9 cellular contexts compared by ENCODE assay signal in the genomic region with DNA sequence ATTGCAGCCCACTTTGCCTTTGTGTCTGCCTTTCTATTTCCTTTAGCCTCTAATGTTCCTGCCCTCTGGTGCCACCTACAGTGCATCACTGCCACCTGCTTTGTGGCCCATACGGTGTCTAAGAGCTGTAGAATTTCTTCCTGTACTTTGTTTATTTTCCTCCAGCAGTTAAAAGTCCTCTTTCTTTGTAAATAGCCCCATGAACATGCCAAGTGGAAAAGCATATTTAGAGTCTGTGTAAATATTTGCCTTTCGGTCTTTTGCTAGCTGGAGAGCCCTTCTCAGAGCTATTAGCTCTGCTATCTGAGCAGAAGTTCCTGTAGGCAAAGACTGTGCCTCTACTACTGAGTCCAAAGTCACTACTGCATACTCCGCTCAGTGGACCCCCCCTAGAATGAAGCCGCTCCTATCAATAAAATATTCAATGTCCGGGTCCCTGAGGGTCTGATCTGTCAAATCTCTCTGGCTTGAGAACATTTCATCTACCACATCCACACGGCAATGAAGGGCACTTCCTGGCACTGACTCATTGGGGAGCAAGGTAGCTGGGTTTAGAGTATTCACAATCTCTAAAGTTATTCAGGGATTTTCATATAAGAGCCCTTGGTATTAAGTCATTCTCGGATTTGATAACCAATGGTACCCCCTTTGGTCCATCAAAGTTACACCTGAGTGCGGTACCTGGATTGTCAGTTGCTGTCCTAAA. TPM values are rescaled to one million over a fixed set of nuclear protein-coding genes. Genes with fewer than 3 reads are reported as not detected.
DNase-seq lines count a peak whose midpoint lies in the region; ATAC-seq, FAIRE-seq and TF ChIP-seq lines count a peak whose summit lies in the region.
"Had no signal": no experiment of that assay in that cellular context is flagged by ENCODE, and none has a peak within 500 bp of the region (broad histone marks: within the 10 kb centered on the region; RNA-seq: fewer than 3 reads in every experiment).

No MANE protein-coding gene starts in this region.

- no peaks in the 10 kb centered on the region for H3K9me1 ChIP-seq in IMR-90 (ENCODE audit: insufficient read depth, low read length)

- dilution Hi-C loops in IMR-90 (cut with HindIII; ENCODE audit: low sequenced_read_pairs, unreplicated experiment) = no loop called here

- H4K5ac ChIP-seq in IMR-90 (ENCODE audit: low read depth, low read length) = no peak overlapping the region

- H3K4me2 ChIP-seq in IMR-90 (ENCODE audit: low read depth, low read length) = no peak overlapping the region

- in situ Hi-C loops in IMR-90 (cut with MboI; ENCODE audit: low sequenced_read_pairs) = no loop called here

- H3K79me1 ChIP-seq in IMR-90 (ENCODE audit: low read depth in 1 of 2, low read length in 2 of 2) = no peaks in the 10 kb centered on the region

- H4K8ac ChIP-seq in IMR-90 (ENCODE audit: low read depth in 2 of 2, low read length in 2 of 2) = no peak overlapping the region

- no peak overlapping the region for H2BK20ac ChIP-seq in IMR-90 (ENCODE audit: low read depth, low read length)

- no peak for FAIRE-seq in pancreas (lab: Jason Lieb, UNC)

- ATAC-seq in GM21528 (IDR thresholded peaks at IDR 0.05; ENCODE audit: low FRiP score, unreplicated experiment) (peak; percentile 96), IMR-90 (ENCODE audit: low read depth) (no peak), SK-N-SH treated with all-trans-retinoic acid at 6 μM for 48 hours (peak; percentile 92), pancreas (peak; percentile 96 to 99 (median 98))

- DNase-seq in IMR-90 (peak; percentile 6), choroid plexus epithelial cell (ENCODE audit: low read depth) (peak; percentile 81), pancreas (peak in 5 of 6 donors; percentile 61 to 70 (median 63)), HuH-7.5 (ENCODE audit: low spot score) (no peak), GM19240 (ENCODE audit: insufficient read length, low spot score) (no peak)

- H3K4ac ChIP-seq in IMR-90 (ENCODE audit: low read depth, low read length) = no peak overlapping the region

- no peak overlapping the region for H2BK5ac ChIP-seq in IMR-90 (ENCODE audit: low read depth, low read length, poor library complexity, severe bottlenecking)

- no peak overlapping the region for H3K9ac ChIP-seq in IMR-90 (ENCODE audit: low read depth, low read length)

- H2AK9ac ChIP-seq in IMR-90 (replicated peaks; ENCODE audit: low read depth, low read length, poor library complexity) = no peak overlapping the region

- H2BK120ac ChIP-seq in IMR-90 (ENCODE audit: low read depth, low read length) = no peak overlapping the region

- 79% methylated on average over 2 of the region's 8 CpGs; no CpG with 5 or more reads in 1 of the 2 experiments for WGBS in IMR-90 (ENCODE audit: extremely low coverage in 2 of 2, insufficient read length in 1 of 2), 2 experiments
- WGBS in pancreas, 2 donors = 35 to 37% methylated on average over 8 of the region's 8 CpGs

- no peaks in the 10 kb centered on the region for H4K20me1 ChIP-seq in IMR-90 (ENCODE audit: insufficient read depth, low read length)

- no peak overlapping the region for H3K23ac ChIP-seq in IMR-90 (ENCODE audit: low read depth, low read length)

- BruUV-seq in IMR-90 (replicated peaks; lab: Mats Ljungman, UMichigan) = no TSS peak

- intact Hi-C loops in IMR-90 (cut with micrococcal nuclease) = no loop called here
- intact Hi-C loops in pancreas (cut with DNase I) = no loop called here

- POLR2A ChIA-PET in IMR-90 (lab: Charles Lee; ENCODE audit: unreplicated experiment) = no interaction called here

- H3K18ac ChIP-seq in IMR-90 (ENCODE audit: low read depth, low read length) = no peak overlapping the region

- H3K9me3 ChIP-seq in IMR-90 (ENCODE audit: control insufficient read depth, insufficient read depth, low read length) (no peaks in the 10 kb centered on the region), pancreas (no peaks in the 10 kb centered on the region)

- H2AK5ac ChIP-seq in IMR-90 (ENCODE audit: low read depth, low read length) = no peak overlapping the region

- H3K27ac ChIP-seq in IMR-90 (ENCODE audit: insufficient read depth, low read length) (no peak overlapping the region), pancreas (peak overlapping the region in 2 of 4 donors; percentile 58 to 64)

- CTCF ChIA-PET in IMR-90 (lab: Yijun Ruan, JAX) = no interaction called here

- TF ChIP-seq POLR2A in IMR-90 (IDR thresholded peaks at IDR 0.05; ENCODE audit: low read depth, low read length) = no peak

- no peak overlapping the region for H3K56ac ChIP-seq in IMR-90 (ENCODE audit: extremely low read depth, insufficient read depth, low read length)

- H2AFZ ChIP-seq in IMR-90 (replicated peaks; ENCODE audit: low read length, poor library complexity) = no peak overlapping the region

- no peaks in the 10 kb centered on the region for H3K27me3 ChIP-seq in IMR-90 (ENCODE audit: control insufficient read depth, insufficient read depth, low read length)
- H3K27me3 ChIP-seq in pancreas = no peaks in the 10 kb centered on the region

- H3K36me3 ChIP-seq in IMR-90 (ENCODE audit: control insufficient read depth, insufficient read depth, low read length) = no peaks in the 10 kb centered on the region
- no peaks in the 10 kb centered on the region for H3K36me3 ChIP-seq in pancreas

- H3K4me1 ChIP-seq in IMR-90 (ENCODE audit: control insufficient read depth, insufficient read depth, low read length) (no peaks in the 10 kb centered on the region), pancreas (no peaks in the 10 kb centered on the region)

- peak; percentile 22; the same call in 1 of the 2 replicates for TF ChIP-seq RAD21 in IMR-90 (IDR thresholded peaks at IDR 0.05; ENCODE audit: low read length)

- H3K4me3 ChIP-seq in IMR-90 (ENCODE audit: insufficient read depth, low read depth, low read length) (no peak overlapping the region), choroid plexus epithelial cell (ENCODE audit: low read depth, low read length) (no peak overlapping the region), pancreas (no peak overlapping the region)

- H2BK15ac ChIP-seq in IMR-90 (ENCODE audit: low read depth, low read length) = no peak overlapping the region

- H3K14ac ChIP-seq in IMR-90 (replicated peaks; ENCODE audit: low read depth, low read length) = no peak overlapping the region

- H4K91ac ChIP-seq in IMR-90 (ENCODE audit: insufficient read depth, low read depth, low read length) = no peak overlapping the region

- TF ChIP-seq CTCF in GM12873 (IDR thresholded peaks at IDR 0.05; ENCODE audit: insufficient read depth, low read depth, low read length, missing control alignments) = peak; percentile 62
- TF ChIP-seq CTCF in IMR-90 (conservative IDR thresholded peaks at IDR 0.05; ENCODE audit: low read depth, low read length) = peak; percentile 24; the same call in 1 of the 2 replicates
- peak; percentile 86 for TF ChIP-seq CTCF in choroid plexus epithelial cell (conservative IDR thresholded peaks at IDR 0.05; ENCODE audit: low read depth, low read length)
- peak in 3 of 4 donors; percentile 22 to 53 (median 25) for TF ChIP-seq CTCF in pancreas (IDR thresholded peaks at IDR 0.05)

TF ChIP-seq in IMR-90, 13 proteins besides CTCF, POLR2A, EP300 and RAD21:
- no peak for TF ChIP-seq MAZ (IDR thresholded peaks at IDR 0.05; ENCODE audit: borderline replicate concordance, low read depth, low read length)
- TF ChIP-seq SMC3 (IDR thresholded peaks at IDR 0.05; ENCODE audit: low read depth, low read length) = no peak; the same call in 1 of the 2 replicates
- TF ChIP-seq NFE2L2 (IDR thresholded peaks at IDR 0.05; ENCODE audit: low read depth, low read length) = no peak
TF ChIP-seq in IMR-90: peak in this region for 0.

TF ChIP-seq in SK-N-SH treated with all-trans-retinoic acid at 6 μM for 48 hours, 23 proteins besides CTCF, POLR2A, EP300 and RAD21:
- TF ChIP-seq, protein P1, sequence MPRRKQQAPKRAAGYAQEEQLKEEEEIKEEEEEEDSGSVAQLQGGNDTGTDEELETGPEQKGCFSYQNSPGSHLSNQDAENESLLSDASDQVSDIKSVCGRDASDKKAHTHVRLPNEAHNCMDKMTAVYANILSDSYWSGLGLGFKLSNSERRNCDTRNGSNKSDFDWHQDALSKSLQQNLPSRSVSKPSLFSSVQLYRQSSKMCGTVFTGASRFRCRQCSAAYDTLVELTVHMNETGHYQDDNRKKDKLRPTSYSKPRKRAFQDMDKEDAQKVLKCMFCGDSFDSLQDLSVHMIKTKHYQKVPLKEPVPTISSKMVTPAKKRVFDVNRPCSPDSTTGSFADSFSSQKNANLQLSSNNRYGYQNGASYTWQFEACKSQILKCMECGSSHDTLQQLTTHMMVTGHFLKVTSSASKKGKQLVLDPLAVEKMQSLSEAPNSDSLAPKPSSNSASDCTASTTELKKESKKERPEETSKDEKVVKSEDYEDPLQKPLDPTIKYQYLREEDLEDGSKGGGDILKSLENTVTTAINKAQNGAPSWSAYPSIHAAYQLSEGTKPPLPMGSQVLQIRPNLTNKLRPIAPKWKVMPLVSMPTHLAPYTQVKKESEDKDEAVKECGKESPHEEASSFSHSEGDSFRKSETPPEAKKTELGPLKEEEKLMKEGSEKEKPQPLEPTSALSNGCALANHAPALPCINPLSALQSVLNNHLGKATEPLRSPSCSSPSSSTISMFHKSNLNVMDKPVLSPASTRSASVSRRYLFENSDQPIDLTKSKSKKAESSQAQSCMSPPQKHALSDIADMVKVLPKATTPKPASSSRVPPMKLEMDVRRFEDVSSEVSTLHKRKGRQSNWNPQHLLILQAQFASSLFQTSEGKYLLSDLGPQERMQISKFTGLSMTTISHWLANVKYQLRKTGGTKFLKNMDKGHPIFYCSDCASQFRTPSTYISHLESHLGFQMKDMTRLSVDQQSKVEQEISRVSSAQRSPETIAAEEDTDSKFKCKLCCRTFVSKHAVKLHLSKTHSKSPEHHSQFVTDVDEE (CRISPR knock-in tag; IDR thresholded peaks at IDR 0.05) = no peak
- TF ChIP-seq TOX (CRISPR knock-in tag; IDR thresholded peaks at IDR 0.05; ENCODE audit: borderline replicate concordance) (no peak), GLIS3 (CRISPR knock-in tag; IDR thresholded peaks at IDR 0.05) (no peak), BACH2 (CRISPR knock-in tag; IDR thresholded peaks at IDR 0.05; ENCODE audit: borderline replicate concordance) (no peak)
TF ChIP-seq in SK-N-SH treated with all-trans-retinoic acid at 6 μM for 48 hours: peak in this region for 0.

RNA-seq across cellular contexts. Expression of gene SULT1E1, which starts 36.3 kb away (rescaled TPM):
- total RNA-seq in IMR-90 (2012; rRNA removed) (not detected in 2 replicates), pancreas (under 1 TPM in 2 of 6 donors, not detected in 4; 0.13 to 0.37 TPM)
- polyA plus RNA-seq in IMR-90 (2012; rRNA removed) (not detected in 2 replicates), pancreas (not detected)
- not detected in 2 replicates for polyA plus RNA-seq in IMR-90 (2012; cell fraction: cytosol; rRNA removed)
- not detected in 2 replicates for polyA plus RNA-seq in IMR-90 (2012; cell fraction: nucleus; rRNA removed; ENCODE audit: low replicate concordance)
- total RNA-seq: activated CD8-positive, alpha-beta memory T cell treated with anti-CD3 and anti-CD28 coated beads for 36 hours had no signal

Comparison
In these comparisons a context has a peak if more than half of its experiments do, and no peak if none do; other contexts are left out.
1. CTCF ChIP-seq: peak in every context shown above with its lines; median percentile 86 in choroid plexus epithelial cell; 62 in GM12873; 25 in pancreas; 24 in IMR-90.
2. DNase-seq: peak in IMR-90 (single experiment), choroid plexus epithelial cell (single experiment) and pancreas (5 of 6); none in HuH-7.5 (single experiment) and GM19240 (single experiment).